8 cellular contexts compared by ENCODE assay signal in genomic region chr6:157022022-157022740, GRCh38.
DNase-seq lines count a peak whose midpoint lies in the region; ATAC-seq, FAIRE-seq and TF ChIP-seq lines count a peak whose summit lies in the region.

No MANE protein-coding gene starts in this region.

- TF ChIP-seq CTCF in WTC11 (IDR thresholded peaks at IDR 0.05) (no peak), mammary epithelial cell (conservative IDR thresholded peaks at IDR 0.05 in 1 of 2, IDR thresholded peaks at IDR 0.05 in 1 of 2; ENCODE audit: extremely low read depth in 1 of 2, insufficient read depth in 1 of 2, low read depth in 1 of 2, low read length in 2 of 2) (no peak)

- H3K4me1 ChIP-seq in mammary epithelial cell (ENCODE audit: insufficient read depth, low read length) (peaks cover 17% of the 10 kb centered on the region), small intestine (ENCODE audit: control insufficient read depth in 2 of 2, insufficient read depth in 1 of 2, low read depth in 1 of 2, low read length in 1 of 2) (peaks cover 0 to 7% of the 10 kb centered on the region in 2 donors)

- CTCF ChIA-PET in WTC11 (lab: Charles Lee) = interaction anchor here (0.9 to 1.0 kb wide), 3 partner anchors 24 to 102 kb away, joined by 3 to 4 read pairs (median 3); no protein-coding TSS in a partner anchor
- CTCF ChIA-PET in mammary epithelial cell (lab: Charles Lee; ENCODE audit: low non-redundant PET) = interaction anchor here (0.5 to 1.0 kb wide), 3 partner anchors 23 to 244 kb away, joined by 3 to 5 read pairs (median 3); no protein-coding TSS in a partner anchor

- intact Hi-C loops in mammary epithelial cell (cut with micrococcal nuclease) = no loop called here

- BruUV-seq in mammary epithelial cell (replicated peaks; lab: Mats Ljungman, UMichigan) = TSS peak; percentile 43

- H3K27me3 ChIP-seq in mammary epithelial cell (ENCODE audit: insufficient read depth, low read length) = no peaks in the 10 kb centered on the region
- H3K27me3 ChIP-seq in small intestine (ENCODE audit: control insufficient read depth in 2 of 2, insufficient read depth in 2 of 2, low read length in 2 of 2) = no peaks in the 10 kb centered on the region

- H3K9me3 Mint-ChIP-seq in WTC11 = peaks cover 10% of the 10 kb centered on the region

- peaks cover 9% of the 10 kb centered on the region for H3K9me3 ChIP-seq in mammary epithelial cell (replicated peaks; ENCODE audit: insufficient read depth, low read length)
- no peaks in the 10 kb centered on the region for H3K9me3 ChIP-seq in small intestine (ENCODE audit: control insufficient read depth, low read depth)

- H3K36me3 Mint-ChIP-seq in WTC11 = peaks cover 8% of the 10 kb centered on the region; the same call in 1 of the 2 replicates

- H3K27me3 Mint-ChIP-seq in WTC11 (ENCODE audit: low read depth) = no peaks in the 10 kb centered on the region

- peak overlapping the region; percentile 95 for H3K9ac ChIP-seq in mammary epithelial cell (ENCODE audit: insufficient read depth, low read length)

- H3K27ac ChIP-seq in mammary epithelial cell (ENCODE audit: insufficient read depth, low read depth, low read length) (peak overlapping the region; percentile 97), small intestine (ENCODE audit: low read depth in 1 of 2, low read length in 1 of 2) (peak overlapping the region; percentile 91 to 100)

- POLR2A ChIA-PET in WTC11 (lab: Charles Lee) = interaction anchor here (0.9 to 1.8 kb wide), 6 partner anchors 14 to 68 kb away, joined by 3 to 5 read pairs (median 3); no protein-coding TSS in a partner anchor

- H2AFZ ChIP-seq in mammary epithelial cell (ENCODE audit: low read depth, low read length) = peak overlapping the region; percentile 91

- H3K4me3 ChIP-seq in mammary epithelial cell (replicated peaks in 1 of 3; ENCODE audit: insufficient read depth in 1 of 3, low read depth in 2 of 3, low read length in 3 of 3) = peak overlapping the region; percentile 72 to 87 (median 85)
- peak overlapping the region; percentile 64 for H3K4me3 ChIP-seq in small intestine (ENCODE audit: low read depth in 1 of 2, low read length in 2 of 2)

- FAIRE-seq in small intestine (lab: Jason Lieb, UNC) = no peak

- H3K4me1 Mint-ChIP-seq in WTC11 = peaks cover 53% of the 10 kb centered on the region

- DNase-seq in 8988T (peak; percentile 70), NCI-H2196 treated with DMSO at 0.1 percent for 48 hours (lab: John Stamatoyannopoulos, UW; ENCODE audit: unreplicated experiment) (peak; percentile 37), WTC11 (ENCODE audit: low spot score) (peak; percentile 78), mammary epithelial cell (peak; percentile 90), iPS-NIHi7 (ENCODE audit: extremely low spot score) (peak; percentile 96), small intestine (peak; percentile 89)

- 4% methylated on average over 12 of the region's 33 CpGs for WGBS in mammary epithelial cell (ENCODE audit: low coverage, missing lambda C conversion rate)
- 5 to 7% (median 5%) methylated on average over 16 to 33 of the region's 33 CpGs for WGBS in small intestine, 3 donors

- ATAC-seq in GM18861 (IDR thresholded peaks at IDR 0.05; ENCODE audit: unreplicated experiment) (peak; percentile 23), HG03103 (IDR thresholded peaks at IDR 0.05; ENCODE audit: low read depth, unreplicated experiment) (peak; percentile 48), WTC11 (peak; percentile 73)

- peak overlapping the region; percentile 100 for H3K27ac Mint-ChIP-seq in WTC11

- dilution Hi-C loops in mammary epithelial cell (cut with HindIII; ENCODE audit: low sequenced_read_pairs) = no loop called here

- peak overlapping the region; percentile 93 for H3K4me3 Mint-ChIP-seq in WTC11

- H3K36me3 ChIP-seq in mammary epithelial cell (ENCODE audit: insufficient read depth, low read length) (no peaks in the 10 kb centered on the region), small intestine (ENCODE audit: control insufficient read depth in 2 of 2, insufficient read depth in 2 of 2, low read length in 2 of 2) (no peaks in the 10 kb centered on the region)

- H3K79me2 ChIP-seq in mammary epithelial cell (ENCODE audit: insufficient read depth, low read length) = peaks cover 63% of the 10 kb centered on the region

- H3K4me2 ChIP-seq in mammary epithelial cell (ENCODE audit: insufficient read depth, low read depth, low read length) = peak overlapping the region; percentile 98

- in situ Hi-C loops in mammary epithelial cell (cut with MboI; ENCODE audit: low sequenced_read_pairs in 2 of 2) = no loop called here

- no peaks in the 10 kb centered on the region for H4K20me1 ChIP-seq in mammary epithelial cell (ENCODE audit: insufficient read depth, low read length)

TF ChIP-seq in WTC11, 78 proteins besides CTCF, POLR2A, EP300 and RAD21:
- TF ChIP-seq HMGXB4 (CRISPR knock-in tag; IDR thresholded peaks at IDR 0.05) (no peak), TEAD4 (CRISPR knock-in tag; IDR thresholded peaks at IDR 0.05) (0 out of 2 replicates have a peak, but pooled peaks have one; percentile 3)

Comparison
In these comparisons a context has a peak if more than half of its experiments do, and no peak if none do; other contexts are left out.
1. Peak in every context shown above with its lines: DNase-seq, ATAC-seq, H3K4me3 ChIP-seq and H3K27ac ChIP-seq.
2. DNase-seq: peak in every context shown above with its lines; median percentile 96 in iPS-NIHi7; 90 in mammary epithelial cell; 89 in small intestine; 78 in WTC11; 70 in 8988T; 37 in NCI-H2196 treated with DMSO at 0.1 percent for 48 hours.
3. ATAC-seq: peak in every context shown above with its lines; median percentile 73 in WTC11; 48 in HG03103; 23 in GM18861.